In genomic region chr13:62627226-62627625, GRCh38 we compare ENCODE assay signal across 1 cellular context.
TF ChIP-seq lines count a peak whose summit lies in the region.

No MANE protein-coding gene starts in this region.

TF ChIP-seq in H1, 55 proteins besides CTCF, POLR2A, EP300 and RAD21:
- TF ChIP-seq SRF (IDR thresholded peaks at IDR 0.05; ENCODE audit: low read depth, low read length) (no peak), SP4 (IDR thresholded peaks at IDR 0.05; ENCODE audit: low read length) (no peak), SIN3A (conservative IDR thresholded peaks at IDR 0.05 in 1 of 2, IDR thresholded peaks at IDR 0.05 in 1 of 2; ENCODE audit: low read depth in 1 of 2, low read length in 2 of 2) (no peak), YY1 (IDR thresholded peaks at IDR 0.05; ENCODE audit: low read depth, low read length) (no peak), SP1 (IDR thresholded peaks at IDR 0.05; ENCODE audit: low read depth, low read length) (no peak), KDM4A (IDR thresholded peaks at IDR 0.05; ENCODE audit: low read depth, low read length, severe bottlenecking) (no peak), SAP30 (IDR thresholded peaks at IDR 0.05; ENCODE audit: insufficient read depth, insufficient replicate concordance, low read length) (no peak), ZNF274 (IDR thresholded peaks at IDR 0.05; ENCODE audit: borderline replicate concordance, extremely low read depth, low read length) (no peak), SIRT6 (IDR thresholded peaks at IDR 0.05; ENCODE audit: low read length) (no peak)
